Comparison of ENCODE assay signal across 23 cellular contexts in the genomic region with DNA sequence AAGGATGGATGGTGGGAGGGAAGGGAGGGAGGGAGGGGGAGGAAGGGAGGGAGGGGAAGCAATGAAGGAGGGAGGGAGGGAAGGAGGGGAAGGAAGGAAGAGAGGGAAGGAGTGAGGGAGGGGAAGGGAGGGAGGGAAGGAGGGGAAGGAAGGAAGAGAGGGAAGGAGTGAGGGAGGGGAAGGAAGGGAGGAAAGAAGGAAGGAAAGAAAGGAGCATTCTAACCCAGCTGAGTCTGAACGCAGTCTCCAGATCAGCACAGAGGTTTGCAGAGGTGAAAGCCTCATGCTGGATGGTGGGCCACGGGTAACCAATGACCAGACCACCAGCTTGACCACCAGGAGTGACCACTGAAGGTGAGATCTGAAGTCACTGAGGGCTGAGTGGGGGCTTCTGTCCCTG. TPM values are rescaled to one million over a fixed set of nuclear protein-coding genes. Genes with fewer than 3 reads are reported as not detected.
DNase-seq lines count a peak whose midpoint lies in the region; ATAC-seq, FAIRE-seq and TF ChIP-seq lines count a peak whose summit lies in the region.
"Had no signal": no experiment of that assay in that cellular context is flagged by ENCODE, and none has a peak within 500 bp of the region (broad histone marks: within the 10 kb centered on the region; RNA-seq: fewer than 3 reads in every experiment).

No MANE protein-coding gene starts in this region.

- POLR2A ChIA-PET in HEK293 (lab: Yijun Ruan, JAX): interaction anchor here (3.6 kb wide), 1 partner anchor 24 kb away, joined by 15 read pairs; the partner anchor contains the start of genes CIAPIN1 and COQ9
- POLR2A ChIA-PET in K562 (lab: Yijun Ruan, JAX): interaction anchor here (0.9 to 2.0 kb wide), 2 partner anchors 10 to 24 kb away, joined by 3 to 8 read pairs; partner anchors contain the start of genes CIAPIN1 and COQ9

- peaks cover 8% of the 10 kb centered on the region for H3K36me3 Mint-ChIP-seq in mesothelial cell of epicardium

- TF ChIP-seq RAD21 in K562 (CRISPR knock-in tag; conservative IDR thresholded peaks at IDR 0.05 in 1 of 2, IDR thresholded peaks at IDR 0.05 in 1 of 2): no peak

- CTCF ChIA-PET in HEK293 (lab: Yijun Ruan, JAX) (interaction anchor here (0.5 to 11.5 kb wide), 14 partner anchors 8 to 918 kb away, joined by 3 to 290 read pairs (median 4); no protein-coding TSS in a partner anchor), K562 (lab: Yijun Ruan, JAX; ENCODE audit: low intra/inter-chr PET ratio) (interaction anchor here (8.4 kb wide), 1 partner anchor 121 kb away, joined by 109 read pairs; no protein-coding TSS in a partner anchor)

- TF ChIP-seq POLR2A in K562 (conservative IDR thresholded peaks at IDR 0.05): no peak

- TF ChIP-seq CTCF in HEK293 (tag by site-specific recombination; IDR thresholded peaks at IDR 0.05) (no peak), K562 (IDR thresholded peaks at IDR 0.05 in 2 of 3, conservative IDR thresholded peaks at IDR 0.05 in 1 of 3; ENCODE audit: insufficient read depth in 2 of 3, low read depth in 1 of 3, low read length in 3 of 3) (no peak), mesothelial cell of epicardium (IDR thresholded peaks at IDR 0.05; ENCODE audit: unreplicated experiment) (no peak), psoas muscle (IDR thresholded peaks at IDR 0.05) (no peak)

- H3K4me1 ChIP-seq in HEK293 (ENCODE audit: control insufficient read depth, insufficient read depth, low read length) (no peaks in the 10 kb centered on the region), K562 (replicated peaks in 1 of 2; ENCODE audit: control insufficient read depth in 2 of 2, insufficient read depth in 2 of 2, low read length in 2 of 2) (peaks cover 3 to 4% of the 10 kb centered on the region in 2 experiments; a peak in 3 of 5 replicates), psoas muscle (peaks cover 12% of the 10 kb centered on the region)

- no peaks in the 10 kb centered on the region for H3K9me3 Mint-ChIP-seq in mesothelial cell of epicardium
- H3K9me3 Mint-ChIP-seq: HFFc6, IgD-negative memory B cell had no signal

- no peak for FAIRE-seq in K562 (lab: Jason Lieb, UNC)
- FAIRE-seq: GM12892, GM18507, H54 had no signal

- 14% methylated on average over 1 of the region's 2 CpGs for WGBS in K562 (ENCODE audit: insufficient coverage, low coverage, missing lambda C conversion rate)
- WGBS in psoas muscle, 3 donors: 83 to 91% (median 90%) methylated on average over 2 of the region's 2 CpGs

- H3K4me3 ChIP-seq in HEK293 (ENCODE audit: low read depth, low read length) (no peak overlapping the region), K562 (no peak overlapping the region), psoas muscle (no peak overlapping the region)
- H3K4me3 ChIP-seq: BLaER1, GM23248 had no signal

- BruUV-seq in K562 (replicated peaks; lab: Mats Ljungman, UMichigan): no TSS peak

- H3K27ac ChIP-seq in HEK293 (ENCODE audit: extremely low read depth, low read depth, low read length) (no peak overlapping the region), K562 (ENCODE audit: extremely low read depth, low read depth, low read length) (no peak overlapping the region), psoas muscle (no peak overlapping the region)
- H3K27ac ChIP-seq: BLaER1, GM23248, HL-60 had no signal

- intact Hi-C loops in K562 (cut with micrococcal nuclease) (no loop called here), psoas muscle (cut with DNase I) (no loop called here)

- no peak overlapping the region for H3K27ac Mint-ChIP-seq in mesothelial cell of epicardium
- H3K27ac Mint-ChIP-seq: CD14-positive monocyte had no signal

- H3K9me1 ChIP-seq in K562 (ENCODE audit: control insufficient read depth, insufficient read depth, low read length): no peaks in the 10 kb centered on the region

- no peaks in the 10 kb centered on the region for H3K79me2 ChIP-seq in K562 (ENCODE audit: control insufficient read depth, insufficient read depth, low read length)

- H3K9ac ChIP-seq in K562 (ENCODE audit: insufficient read depth in 1 of 2, low read depth in 2 of 2, low read length in 2 of 2): no peak overlapping the region; a peak in 1 of 4 replicates
- H3K9ac ChIP-seq: BLaER1, GM23248 had no signal

- no peak for TF ChIP-seq EP300 in K562 (IDR thresholded peaks at IDR 0.05; ENCODE audit: low read length)

- H4K20me1 ChIP-seq in K562 (replicated peaks; ENCODE audit: control insufficient read depth, insufficient read depth, low read length): no peaks in the 10 kb centered on the region
- H4K20me1 ChIP-seq: BLaER1 had no signal

- no peak overlapping the region for H3K4me2 ChIP-seq in K562 (ENCODE audit: insufficient read depth, low read length)
- H3K4me2 ChIP-seq: BLaER1 had no signal

- H3K36me3 ChIP-seq in HEK293 (ENCODE audit: control insufficient read depth in 2 of 2, insufficient read depth in 1 of 2, low read length in 2 of 2): peaks cover 0 to 16% of the 10 kb centered on the region in 2 experiments; a peak in 1 of 3 replicates
- H3K36me3 ChIP-seq in K562 (ENCODE audit: control insufficient read depth, insufficient read depth, low read length): peaks cover 11% of the 10 kb centered on the region; the same call in 1 of the 3 replicates
- H3K36me3 ChIP-seq in psoas muscle (ENCODE audit: insufficient read depth in 1 of 2, low read depth in 1 of 2): peaks cover 0 to 18% of the 10 kb centered on the region in 2 donors

- H3K27me3 ChIP-seq in K562 (ENCODE audit: control insufficient read depth in 2 of 2, insufficient read depth in 2 of 2, low read length in 2 of 2) (no peaks in the 10 kb centered on the region), psoas muscle (ENCODE audit: insufficient read depth in 3 of 3, low read length in 2 of 3) (no peaks in the 10 kb centered on the region)
- H3K27me3 ChIP-seq: BLaER1 had no signal

- ATAC-seq in K562 (no peak), psoas muscle (no peak)

- H3K9me3 ChIP-seq in HEK293 (ENCODE audit: control insufficient read depth, insufficient read depth, low read depth, low read length): no peaks in the 10 kb centered on the region
- no peaks in the 10 kb centered on the region for H3K9me3 ChIP-seq in K562 (replicated peaks; ENCODE audit: control insufficient read depth, insufficient read depth, low read depth, low read length)
- no peaks in the 10 kb centered on the region for H3K9me3 ChIP-seq in psoas muscle
- H3K9me3 ChIP-seq: BLaER1 had no signal

- H3K27me3 Mint-ChIP-seq in mesothelial cell of epicardium (ENCODE audit: low read depth): no peaks in the 10 kb centered on the region
- H3K27me3 Mint-ChIP-seq: CD4-positive, alpha-beta memory T cell; IgD-negative memory B cell had no signal

- H3K4me1 Mint-ChIP-seq in mesothelial cell of epicardium: peaks cover 15% of the 10 kb centered on the region

- in situ Hi-C loops in K562 (cut with MboI): no loop called here

- no peak overlapping the region for H2AFZ ChIP-seq in K562 (ENCODE audit: low read depth, low read length)

- DNase-seq in K562 (ENCODE audit: extremely low read depth in 1 of 4, low spot score in 3 of 4) (no peak), mesothelial cell of epicardium (ENCODE audit: low spot score in 2 of 2, unreplicated experiment in 2 of 2) (no peak), psoas muscle (no peak)
- DNase-seq: 8988T; CD4-positive, alpha-beta memory T cell; DMS153; DMS79; GDM1; GM23248; HCEC 1CT; HFFc6 had no signal

- no peak overlapping the region for H3K4me3 Mint-ChIP-seq in mesothelial cell of epicardium
- H3K4me3 Mint-ChIP-seq: CD14-positive monocyte; CD4-positive, alpha-beta memory T cell; HFFc6 had no signal

RNA-seq across cellular contexts. Expression of gene CCL17, which starts 18.6 kb away (rescaled TPM):
- total RNA-seq in K562 (2011; cell fraction: chromatin; rRNA removed; ENCODE audit: low replicate concordance): not detected in 2 replicates
- not detected in 2 replicates for total RNA-seq in K562 (2011; cell fraction: nucleolus; rRNA removed)
- not detected in 2 replicates for total RNA-seq in K562 (2011; cell fraction: nucleoplasm; rRNA removed)
- total RNA-seq in K562 (2014; rRNA removed): not detected in 2 replicates
- total RNA-seq in K562 (2014; rRNA removed; fragmentation: Illumina TruSeq; extraction: Trizol): not detected in 2 replicates
- not detected in 2 replicates for total RNA-seq in K562 (2015; rRNA removed; fragmentation: Illumina TruSeq; extraction: Trizol)
- not detected in 2 replicates for total RNA-seq in K562 (2021)
- not detected in 2 replicates for polyA plus RNA-seq in K562 (2011; rRNA removed)
- not detected in 2 replicates for polyA plus RNA-seq in K562 (2011; cell fraction: cytosol; rRNA removed)
- not detected in 2 replicates for polyA plus RNA-seq in K562 (2011; cell fraction: nucleus; rRNA removed)
- not detected in 2 replicates for polyA plus RNA-seq in K562 (2012)
- not detected in 2 replicates for polyA plus RNA-seq in K562 (2014; fragmentation: Illumina TruSeq; extraction: Trizol)
- polyA plus RNA-seq in K562 (2014; fragmentation: Nextera tagmentation; extraction: Ambion mirVana): not detected
- polyA plus RNA-seq in K562 (2014; rRNA removed): not detected in 2 replicates
- polyA minus RNA-seq in K562 (2011; rRNA and poly(A)+ RNA removed): not detected in 2 replicates
- polyA minus RNA-seq in K562 (2011; cell fraction: cytosol; rRNA and poly(A)+ RNA removed): not detected in 2 replicates
- polyA minus RNA-seq in K562 (2011; cell fraction: nucleus; rRNA and poly(A)+ RNA removed): not detected in 2 replicates
- total RNA-seq in mesothelial cell of epicardium: not detected in 3 replicates
- total RNA-seq in psoas muscle: not detected
- under 1 TPM in 1 of 3 donors, not detected in 2; 0.20 TPM for polyA plus RNA-seq in psoas muscle
- total RNA-seq: A673; CD4-positive, alpha-beta memory T cell; Daoy; GM23248; HFFc6; HT1080 had no signal
- polyA plus RNA-seq: AG04450; CD14-positive monocyte; CD4-positive, alpha-beta memory T cell; GM23248; IgD-negative memory B cell had no signal

RNA-seq across cellular contexts. Expression of gene CIAPIN1, which starts 24.0 kb away (rescaled TPM):
- 76.1 and 94.2 TPM in 2 replicates for total RNA-seq in K562 (2011; cell fraction: chromatin; rRNA removed; ENCODE audit: low replicate concordance)
- 47.2 and 48.7 TPM in 2 replicates for total RNA-seq in K562 (2011; cell fraction: nucleolus; rRNA removed)
- total RNA-seq in K562 (2011; cell fraction: nucleoplasm; rRNA removed): 57.9 and 64.7 TPM in 2 replicates
- 79.2 and 100 TPM in 2 replicates for total RNA-seq in K562 (2014; rRNA removed)
- 78.2 and 83.6 TPM in 2 replicates for total RNA-seq in K562 (2014; rRNA removed; fragmentation: Illumina TruSeq; extraction: Trizol)
- 71.8 and 74.6 TPM in 2 replicates for total RNA-seq in K562 (2015; rRNA removed; fragmentation: Illumina TruSeq; extraction: Trizol)
- 95.7 and 102 TPM in 2 replicates for total RNA-seq in K562 (2021)
- 98.1 and 104 TPM in 2 replicates for polyA plus RNA-seq in K562 (2011; rRNA removed)
- 79.8 and 91.8 TPM in 2 replicates for polyA plus RNA-seq in K562 (2011; cell fraction: cytosol; rRNA removed)
- polyA plus RNA-seq in K562 (2011; cell fraction: nucleus; rRNA removed): 64.2 and 65.5 TPM in 2 replicates
- polyA plus RNA-seq in K562 (2012): 59.6 and 73.4 TPM in 2 replicates
- polyA plus RNA-seq in K562 (2014; fragmentation: Illumina TruSeq; extraction: Trizol): 85.8 and 87.4 TPM in 2 replicates
- 100 to 1,000 TPM; 256 to 263 TPM for polyA plus RNA-seq in K562 (2014; fragmentation: Nextera tagmentation; extraction: Ambion mirVana)
- 68.3 and 72.8 TPM in 2 replicates for polyA plus RNA-seq in K562 (2014; rRNA removed)
- 67.4 and 77.9 TPM in 2 replicates for polyA minus RNA-seq in K562 (2011; rRNA and poly(A)+ RNA removed)
- 23.9 and 35.3 TPM in 2 replicates for polyA minus RNA-seq in K562 (2011; cell fraction: cytosol; rRNA and poly(A)+ RNA removed)
- polyA minus RNA-seq in K562 (2011; cell fraction: nucleus; rRNA and poly(A)+ RNA removed): 14.1 and 24.7 TPM in 2 replicates
- 57.5 to 62.9 TPM (median 59.0 TPM) in 3 replicates for total RNA-seq in mesothelial cell of epicardium
- 10 to 100 TPM; 31.8 to 78.3 (median 50.8) TPM for total RNA-seq in psoas muscle
- polyA plus RNA-seq in psoas muscle: 10 to 100 TPM; 41.7 to 76.6 (median 59.7) TPM

RNA-seq across cellular contexts. Expression of gene COQ9, which starts 24.1 kb away (rescaled TPM):
- total RNA-seq in K562 (2011; cell fraction: chromatin; rRNA removed; ENCODE audit: low replicate concordance): 89.8 and 122 TPM in 2 replicates
- 76.9 and 77.6 TPM in 2 replicates for total RNA-seq in K562 (2011; cell fraction: nucleolus; rRNA removed)
- total RNA-seq in K562 (2011; cell fraction: nucleoplasm; rRNA removed): 91.4 and 128 TPM in 2 replicates
- total RNA-seq in K562 (2014; rRNA removed) (74.4 and 98.2 TPM in 2 replicates), K562 (2014; rRNA removed; fragmentation: Illumina TruSeq; extraction: Trizol) (62.5 and 65.5 TPM in 2 replicates), K562 (2015; rRNA removed; fragmentation: Illumina TruSeq; extraction: Trizol) (68.9 and 71.4 TPM in 2 replicates), K562 (2021) (63.3 and 63.7 TPM in 2 replicates), mesothelial cell of epicardium (43.5 to 48.3 TPM (median 47.4 TPM) in 3 replicates), psoas muscle (100 to 1,000 TPM; 131 to 184 (median 152) TPM)
- polyA plus RNA-seq in K562 (2011; rRNA removed) (139 and 143 TPM in 2 replicates), K562 (2014; fragmentation: Illumina TruSeq; extraction: Trizol) (92.0 and 110 TPM in 2 replicates), K562 (2014; fragmentation: Nextera tagmentation; extraction: Ambion mirVana) (10 to 100 TPM; 35.0 to 55.2 TPM), K562 (2014; rRNA removed) (84.2 and 102 TPM in 2 replicates), psoas muscle (100 to 1,000 TPM in 2 of 3 donors, 10 to 100 TPM in 1; 85.0 to 169 (median 149) TPM)
- polyA plus RNA-seq in K562 (2011; cell fraction: cytosol; rRNA removed): 148 and 155 TPM in 2 replicates
- polyA plus RNA-seq in K562 (2011; cell fraction: nucleus; rRNA removed): 246 and 249 TPM in 2 replicates
- 62.1 and 66.0 TPM in 2 replicates for polyA plus RNA-seq in K562 (2012)
- 93.4 and 108 TPM in 2 replicates for polyA minus RNA-seq in K562 (2011; rRNA and poly(A)+ RNA removed)
- polyA minus RNA-seq in K562 (2011; cell fraction: cytosol; rRNA and poly(A)+ RNA removed): 34.5 and 39.3 TPM in 2 replicates
- 46.4 and 57.6 TPM in 2 replicates for polyA minus RNA-seq in K562 (2011; cell fraction: nucleus; rRNA and poly(A)+ RNA removed)

RNA-seq across cellular contexts. Expression of gene POLR2C, which starts 39.3 kb away (rescaled TPM):
- 125 and 216 TPM in 2 replicates for total RNA-seq in K562 (2011; cell fraction: chromatin; rRNA removed; ENCODE audit: low replicate concordance)
- total RNA-seq in K562 (2011; cell fraction: nucleolus; rRNA removed): 143 and 160 TPM in 2 replicates
- total RNA-seq in K562 (2011; cell fraction: nucleoplasm; rRNA removed): 131 and 142 TPM in 2 replicates
- 131 and 139 TPM in 2 replicates for total RNA-seq in K562 (2014; rRNA removed)
- 89.3 and 90.1 TPM in 2 replicates for total RNA-seq in K562 (2014; rRNA removed; fragmentation: Illumina TruSeq; extraction: Trizol)
- total RNA-seq in K562 (2015; rRNA removed; fragmentation: Illumina TruSeq; extraction: Trizol): 92.3 and 93.9 TPM in 2 replicates
- total RNA-seq in K562 (2021): 77.2 and 84.5 TPM in 2 replicates
- polyA plus RNA-seq in K562 (2011; rRNA removed): 163 and 170 TPM in 2 replicates
- 234 and 242 TPM in 2 replicates for polyA plus RNA-seq in K562 (2011; cell fraction: cytosol; rRNA removed)
- polyA plus RNA-seq in K562 (2011; cell fraction: nucleus; rRNA removed): 143 and 206 TPM in 2 replicates
- polyA plus RNA-seq in K562 (2012): 79.8 and 97.9 TPM in 2 replicates
- 107 and 131 TPM in 2 replicates for polyA plus RNA-seq in K562 (2014; fragmentation: Illumina TruSeq; extraction: Trizol)
- polyA plus RNA-seq in K562 (2014; fragmentation: Nextera tagmentation; extraction: Ambion mirVana): 10 to 100 TPM; 70.3 to 87.4 TPM
- 97.5 and 108 TPM in 2 replicates for polyA plus RNA-seq in K562 (2014; rRNA removed)
- polyA minus RNA-seq in K562 (2011; rRNA and poly(A)+ RNA removed): 176 and 218 TPM in 2 replicates
- 109 TPM in 2 replicates for polyA minus RNA-seq in K562 (2011; cell fraction: cytosol; rRNA and poly(A)+ RNA removed)
- polyA minus RNA-seq in K562 (2011; cell fraction: nucleus; rRNA and poly(A)+ RNA removed): 69.1 and 102 TPM in 2 replicates
- 62.1 to 69.1 TPM (median 65.0 TPM) in 3 replicates for total RNA-seq in mesothelial cell of epicardium
- total RNA-seq in psoas muscle: 10 to 100 TPM; 48.7 to 60.1 (median 53.1) TPM
- 10 to 100 TPM; 45.1 to 97.1 (median 61.7) TPM for polyA plus RNA-seq in psoas muscle

RNA-seq across cellular contexts. Expression of gene CX3CL1, which starts 50.9 kb away (rescaled TPM):
- not detected in 2 replicates for total RNA-seq in K562 (2011; cell fraction: chromatin; rRNA removed; ENCODE audit: low replicate concordance)
- total RNA-seq in K562 (2011; cell fraction: nucleolus; rRNA removed): not detected in 2 replicates
- total RNA-seq in K562 (2011; cell fraction: nucleoplasm; rRNA removed): not detected in 2 replicates
- total RNA-seq in K562 (2014; rRNA removed) (not detected in 2 replicates), K562 (2014; rRNA removed; fragmentation: Illumina TruSeq; extraction: Trizol) (not detected in 2 replicates), K562 (2015; rRNA removed; fragmentation: Illumina TruSeq; extraction: Trizol) (not detected in 2 replicates), K562 (2021) (0.09 and 0.16 TPM in 2 replicates), mesothelial cell of epicardium (2.3 to 3.1 TPM (median 2.5 TPM) in 3 replicates), psoas muscle (10 to 100 TPM in 2 of 4 donors, 1 to 10 TPM in 2; 3.8 to 13.5 (median 9.1) TPM)
- polyA plus RNA-seq in K562 (2011; rRNA removed) (not detected in 2 replicates), K562 (2014; fragmentation: Illumina TruSeq; extraction: Trizol) (not detected in 2 replicates), K562 (2014; fragmentation: Nextera tagmentation; extraction: Ambion mirVana) (not detected), K562 (2014; rRNA removed) (not detected in 2 replicates), psoas muscle (1 to 10 TPM; 3.3 to 6.2 (median 4.5) TPM)
- not detected in 2 replicates for polyA plus RNA-seq in K562 (2011; cell fraction: cytosol; rRNA removed)
- not detected in 2 replicates for polyA plus RNA-seq in K562 (2011; cell fraction: nucleus; rRNA removed)
- not detected in 2 replicates for polyA plus RNA-seq in K562 (2012)
- polyA minus RNA-seq in K562 (2011; rRNA and poly(A)+ RNA removed): not detected in 2 replicates
- not detected in 2 replicates for polyA minus RNA-seq in K562 (2011; cell fraction: cytosol; rRNA and poly(A)+ RNA removed)
- polyA minus RNA-seq in K562 (2011; cell fraction: nucleus; rRNA and poly(A)+ RNA removed): not detected in 2 replicates
- total RNA-seq: A673; CD4-positive, alpha-beta memory T cell; GM23248; HFFc6 had no signal
- polyA plus RNA-seq: CD14-positive monocyte; CD4-positive, alpha-beta memory T cell; GM23248; IgD-negative memory B cell had no signal

Comparison
In these comparisons a context has a peak if more than half of its experiments do, and no peak if none do; other contexts are left out.
1. Of the 44 proteins assayed by ChIP-seq in both K562 and HEK293: peak only in K562: none; only in HEK293: ZNF398; in both: none; in neither: 43.